8 cellular contexts compared by ENCODE assay signal in the genomic region with DNA sequence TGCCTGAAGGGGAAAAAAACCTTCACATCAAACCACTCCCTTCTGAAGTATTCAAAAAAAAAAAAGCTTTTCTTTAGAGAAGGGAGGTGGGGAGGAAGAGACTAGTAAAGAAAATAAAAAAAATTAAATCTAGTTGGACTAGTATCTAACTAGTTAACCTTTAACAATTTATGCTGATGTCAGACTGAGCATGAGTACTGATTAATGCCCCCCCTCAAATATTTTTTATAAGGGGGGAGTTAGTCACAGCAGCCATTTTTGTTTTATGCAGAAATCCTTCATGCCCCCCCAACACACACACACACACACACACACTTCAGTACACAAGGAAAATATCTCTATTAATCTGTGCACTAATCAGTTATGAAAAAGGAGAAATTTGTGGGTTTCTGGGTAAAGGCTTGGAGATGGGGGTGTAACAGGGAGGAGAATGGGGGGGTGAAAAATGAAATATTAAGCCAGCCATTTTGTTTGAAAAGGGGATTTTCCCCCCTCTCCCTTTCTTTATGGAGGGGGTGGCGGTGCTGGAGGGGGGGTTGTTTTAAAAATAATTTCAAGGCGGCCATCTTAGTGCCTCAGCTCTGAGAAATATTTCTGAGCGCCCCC. TPM values are rescaled to one million over a fixed set of nuclear protein-coding genes. Genes with fewer than 3 reads are reported as not detected.
DNase-seq lines count a peak whose midpoint lies in the region; ATAC-seq and TF ChIP-seq lines count a peak whose summit lies in the region.

No MANE protein-coding gene starts in this region.

- RAD21 ChIA-PET in HCT116 (lab: Charles Lee; ENCODE audit: low non-redundant PET in 1 of 2, low total read pairs in 2 of 2, uncharacterized antibody in 2 of 2, unreplicated experiment in 2 of 2), result interaction anchor here in 1 of 2 experiments (0.6 kb wide), 1 partner anchor 275 kb away, joined by 5 read pairs; no protein-coding TSS in a partner anchor

- H4K20me1 ChIP-seq in HCT116 (ENCODE audit: insufficient read depth), result no peaks in the 10 kb centered on the region

- H3K9me3 ChIP-seq in AG04450 (ENCODE audit: control insufficient read depth, insufficient read depth, low read length) (no peaks in the 10 kb centered on the region; the same call in 1 of the 2 replicates), HCT116 (ENCODE audit: control insufficient read depth in 1 of 2, insufficient read depth in 1 of 2, low read depth in 1 of 2, low read length in 2 of 2) (no peaks in the 10 kb centered on the region), parathyroid adenoma (ENCODE audit: control insufficient read depth, low read length) (no peaks in the 10 kb centered on the region)

- H3K27me3 ChIP-seq in AG04450 (ENCODE audit: control insufficient read depth, insufficient read depth, low read length) (no peaks in the 10 kb centered on the region), HCT116 (ENCODE audit: insufficient read depth, low read length) (no peaks in the 10 kb centered on the region), parathyroid adenoma (ENCODE audit: control insufficient read depth, insufficient read depth, low read length) (no peaks in the 10 kb centered on the region)

- H2AFZ ChIP-seq in HCT116 (ENCODE audit: low read depth, low read length, poor library complexity, severe bottlenecking) (no peak overlapping the region), parathyroid adenoma (peak overlapping the region; percentile 44)

- H3K27ac Mint-ChIP-seq in T-helper 2 cell treated with Interferon-gamma antibody and Interleukin-4, amounts not matched to agents 5 μg/mL and 100 μg/mL, for 36 hours, result peak overlapping the region; percentile 88
- H3K27ac Mint-ChIP-seq in effector memory CD8-positive, alpha-beta T cell, result no peak overlapping the region

- H3K79me2 ChIP-seq in HCT116 (ENCODE audit: insufficient read depth, low read length) (peaks cover 25% of the 10 kb centered on the region), parathyroid adenoma (no peaks in the 10 kb centered on the region)

- intact Hi-C loops in HCT116 (cut with micrococcal nuclease), result no loop called here

- H3K9ac ChIP-seq in HCT116 (ENCODE audit: low read length) (0 out of 2 replicates have a peak overlapping the region, but pooled peaks have one; percentile 31), parathyroid adenoma (no peak overlapping the region)

- TF ChIP-seq POLR2A in HCT116 (IDR thresholded peaks at IDR 0.05; ENCODE audit: borderline replicate concordance, extremely low read depth, insufficient read depth, insufficient read length), result no peak

- peaks cover 5% of the 10 kb centered on the region for H3K4me1 Mint-ChIP-seq in T-helper 2 cell treated with Interferon-gamma antibody and Interleukin-4, amounts not matched to agents 5 μg/mL and 100 μg/mL, for 36 hours (ENCODE audit: low read depth)
- peaks cover 0 to 8% of the 10 kb centered on the region in 2 donors for H3K4me1 Mint-ChIP-seq in effector memory CD8-positive, alpha-beta T cell (ENCODE audit: low read depth in 2 of 2)

- TF ChIP-seq RAD21 in HCT116 (IDR thresholded peaks at IDR 0.05; ENCODE audit: low read depth), result no peak

- no peak for TF ChIP-seq CTCF in AG04450 (IDR thresholded peaks at IDR 0.05; ENCODE audit: low read depth, low read length)
- no peak for TF ChIP-seq CTCF in HCT116 (IDR thresholded peaks at IDR 0.05 in 2 of 3, conservative IDR thresholded peaks at IDR 0.05 in 1 of 3; ENCODE audit: borderline replicate concordance in 1 of 3, insufficient read depth in 1 of 3, low read depth in 2 of 3, low read length in 2 of 3)
- no peak for TF ChIP-seq CTCF in parathyroid adenoma (IDR thresholded peaks at IDR 0.05)

- no peaks in the 10 kb centered on the region for H3K9me2 ChIP-seq in HCT116 (ENCODE audit: insufficient read depth)

- no peak overlapping the region for H3K4me3 Mint-ChIP-seq in T-helper 2 cell treated with Interferon-gamma antibody and Interleukin-4, amounts not matched to agents 5 μg/mL and 100 μg/mL, for 36 hours
- peak overlapping the region; percentile 57 to 65 for H3K4me3 Mint-ChIP-seq in effector memory CD8-positive, alpha-beta T cell

- H3K36me3 Mint-ChIP-seq in T-helper 2 cell treated with Interferon-gamma antibody and Interleukin-4, amounts not matched to agents 5 μg/mL and 100 μg/mL, for 36 hours (ENCODE audit: low read depth), result peaks cover 6% of the 10 kb centered on the region
- peaks cover 14% of the 10 kb centered on the region for H3K36me3 Mint-ChIP-seq in effector memory CD8-positive, alpha-beta T cell (ENCODE audit: insufficient read depth)

- DNase-seq in AG04450 (ENCODE audit: low read depth, low spot score) (no peak), HCT116 (ENCODE audit: low read depth, low spot score) (no peak), putamen (ENCODE audit: low spot score) (no peak), NCI-H1436 (lab: John Stamatoyannopoulos, UW) (no peak)
- no peak for DNase-seq in T-helper 2 cell treated with Interferon-gamma antibody and Interleukin-4, amounts not matched to agents 5 μg/mL and 100 μg/mL, for 36 hours (ENCODE audit: low spot score)
- peak in 2 of 3 experiments; percentile 18 for DNase-seq in effector memory CD8-positive, alpha-beta T cell

- H3K4me2 ChIP-seq in HCT116 (ENCODE audit: low read length) (peak overlapping the region; percentile 66), parathyroid adenoma (ENCODE audit: low read length) (peak overlapping the region; percentile 68)

- ATAC-seq in HCT116 (no peak), HG03025 (IDR thresholded peaks at IDR 0.05; ENCODE audit: low FRiP score, unreplicated experiment) (no peak)
- no peak for ATAC-seq in effector memory CD8-positive, alpha-beta T cell (replicated peaks)

- no peaks in the 10 kb centered on the region for H3K9me3 Mint-ChIP-seq in T-helper 2 cell treated with Interferon-gamma antibody and Interleukin-4, amounts not matched to agents 5 μg/mL and 100 μg/mL, for 36 hours
- no peaks in the 10 kb centered on the region for H3K9me3 Mint-ChIP-seq in effector memory CD8-positive, alpha-beta T cell

- POLR2A ChIA-PET in AG04450 (lab: Yijun Ruan, JAX) (interaction anchor here (0.7 to 1.1 kb wide), 2 partner anchors 11 to 49 kb away, joined by 3 to 4 read pairs; no protein-coding TSS in a partner anchor), HCT116 (lab: Charles Lee) (interaction anchor here (2.3 kb wide), 1 partner anchor 42 kb away, joined by 5 read pairs; no protein-coding TSS in a partner anchor)

- H3K4me3 ChIP-seq in AG04450 (ENCODE audit: low read depth, low read length) (peak overlapping the region; percentile 72), HCT116 (replicated peaks in 1 of 2; ENCODE audit: low read depth in 1 of 2, low read length in 2 of 2) (peak overlapping the region; percentile 20 to 52; a peak in 3 of 4 replicates), parathyroid adenoma (ENCODE audit: low read depth, low read length) (peak overlapping the region; percentile 8)

- H3K4me1 ChIP-seq in HCT116 (ENCODE audit: control insufficient read depth in 1 of 2, insufficient read depth in 2 of 2, low read length in 2 of 2), result peaks cover 29 to 41% of the 10 kb centered on the region in 2 experiments
- H3K4me1 ChIP-seq in parathyroid adenoma, result peaks cover 21% of the 10 kb centered on the region

- TSS peak; percentile 23 for BruUV-seq in HCT116 (replicated peaks; lab: Mats Ljungman, UMichigan)

- CTCF ChIA-PET in AG04450 (lab: Charles Lee) (interaction anchor here (1.1 to 1.2 kb wide), 2 partner anchors 14 to 157 kb away, joined by 3 read pairs; no protein-coding TSS in a partner anchor), HCT116 (lab: Charles Lee) (interaction anchor here (0.7 kb wide), 1 partner anchor 14 kb away, joined by 3 read pairs; no protein-coding TSS in a partner anchor)

- no peak overlapping the region for H3K27ac ChIP-seq in AG04450 (ENCODE audit: low read depth, low read length)
- no peak overlapping the region; the same call in 1 of the 2 replicates for H3K27ac ChIP-seq in HCT116 (ENCODE audit: low read depth, low read length)
- H3K27ac ChIP-seq in parathyroid adenoma, result peak overlapping the region; percentile 73

- H3K36me3 ChIP-seq in HCT116 (ENCODE audit: control insufficient read depth in 1 of 2, insufficient read depth in 2 of 2, low read length in 2 of 2) (peaks cover 0 to 3% of the 10 kb centered on the region in 2 experiments; a peak in 2 of 4 replicates), parathyroid adenoma (ENCODE audit: control insufficient read depth, insufficient read depth, low read length) (no peaks in the 10 kb centered on the region)

- no peaks in the 10 kb centered on the region for H3K27me3 Mint-ChIP-seq in T-helper 2 cell treated with Interferon-gamma antibody and Interleukin-4, amounts not matched to agents 5 μg/mL and 100 μg/mL, for 36 hours (ENCODE audit: low read depth)
- H3K27me3 Mint-ChIP-seq in effector memory CD8-positive, alpha-beta T cell, result no peaks in the 10 kb centered on the region

TF ChIP-seq in HCT116, 20 proteins besides CTCF, POLR2A, EP300 and RAD21:
- TF ChIP-seq EZH2 (IDR thresholded peaks at IDR 0.05), result no peak
- TF ChIP-seq YY1 (IDR thresholded peaks at IDR 0.05; ENCODE audit: extremely low read depth, insufficient replicate concordance, low read depth, low read length), result peak; percentile 56

RNA-seq across cellular contexts. Expression of gene CHD3, which starts 4.7 kb away (rescaled TPM):
- 50.0 and 68.6 TPM in 2 replicates for polyA plus RNA-seq in AG04450 (2011; rRNA removed)
- 155 and 187 TPM in 2 replicates for polyA minus RNA-seq in AG04450 (2011; rRNA and poly(A)+ RNA removed)
- 54.8 TPM for total RNA-seq in HCT116 (2021; ENCODE audit: unreplicated experiment)
- polyA plus RNA-seq in HCT116 (2012), result 54.9 and 63.8 TPM in 2 replicates

RNA-seq across cellular contexts. Expression of gene CYB5D1, which starts 26.1 kb away (rescaled TPM):
- 6.9 and 8.1 TPM in 2 replicates for polyA plus RNA-seq in AG04450 (2011; rRNA removed)
- 5.3 and 8.7 TPM in 2 replicates for polyA minus RNA-seq in AG04450 (2011; rRNA and poly(A)+ RNA removed)
- total RNA-seq in HCT116 (2021; ENCODE audit: unreplicated experiment), result 21.5 TPM
- polyA plus RNA-seq in HCT116 (2012), result 16.0 and 17.9 TPM in 2 replicates

RNA-seq across cellular contexts. Expression of gene NAA38, which starts 26.5 kb away (rescaled TPM):
- 49.3 and 59.0 TPM in 2 replicates for polyA plus RNA-seq in AG04450 (2011; rRNA removed)
- 10.9 and 15.8 TPM in 2 replicates for polyA minus RNA-seq in AG04450 (2011; rRNA and poly(A)+ RNA removed)
- total RNA-seq in HCT116 (2021; ENCODE audit: unreplicated experiment), result 103 TPM
- 148 and 157 TPM in 2 replicates for polyA plus RNA-seq in HCT116 (2012)

RNA-seq across cellular contexts. Expression of gene TMEM88, which starts 29.0 kb away (rescaled TPM):
- polyA plus RNA-seq in AG04450 (2011; rRNA removed), result 0.29 and 0.45 TPM in 2 replicates
- polyA minus RNA-seq in AG04450 (2011; rRNA and poly(A)+ RNA removed), result 0.78 TPM in 1 of 2 replicates, not detected in the other
- total RNA-seq in HCT116 (2021; ENCODE audit: unreplicated experiment), result 2.8 TPM
- 0.82 and 1.8 TPM in 2 replicates for polyA plus RNA-seq in HCT116 (2012)

RNA-seq across cellular contexts. Expression of gene RNF227, which starts 32.2 kb away (rescaled TPM):
- polyA plus RNA-seq in AG04450 (2011; rRNA removed), result 1.3 and 1.4 TPM in 2 replicates
- polyA minus RNA-seq in AG04450 (2011; rRNA and poly(A)+ RNA removed), result 0.56 and 0.60 TPM in 2 replicates
- total RNA-seq in HCT116 (2021; ENCODE audit: unreplicated experiment), result 0.74 TPM
- polyA plus RNA-seq in HCT116 (2012), result 0.29 and 1.2 TPM in 2 replicates

Comparison
In these comparisons a context has a peak if more than half of its experiments do, and no peak if none do; other contexts are left out.
1. DNase-seq: peak in effector memory CD8-positive, alpha-beta T cell (2 of 3); none in AG04450 (single experiment), HCT116 (single experiment), T-helper 2 cell treated with Interferon-gamma antibody and Interleukin-4, amounts not matched to agents 5 μg/mL and 100 μg/mL, for 36 hours (single experiment), putamen (single experiment) and NCI-H1436 (single experiment).
2. H3K4me3 ChIP-seq: peak in every context shown above with its lines; median percentile 72 in AG04450; 36 in HCT116; 8 in parathyroid adenoma.